8 cellular contexts compared by ENCODE assay signal in the genomic region with DNA sequence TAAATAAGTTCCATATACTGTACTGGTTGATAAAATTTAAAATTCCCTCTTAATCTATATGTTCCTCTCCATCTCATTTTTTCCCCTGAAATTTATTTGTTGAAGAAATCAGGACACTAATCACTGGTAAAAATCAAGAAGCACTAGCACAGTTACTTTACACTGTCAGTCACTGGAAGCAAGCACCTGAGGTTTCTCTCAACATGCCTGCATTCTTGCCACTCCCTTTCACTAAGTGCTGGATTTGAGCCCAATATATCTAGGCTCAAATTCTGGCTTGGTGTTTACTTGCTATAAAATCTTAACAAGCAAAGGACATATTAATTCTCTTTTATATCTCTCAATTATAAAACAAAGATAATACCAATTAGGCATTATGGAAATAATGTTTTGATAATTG. TPM values are rescaled to one million over a fixed set of nuclear protein-coding genes. Genes with fewer than 3 reads are reported as not detected.
DNase-seq lines count a peak whose midpoint lies in the region; ATAC-seq and TF ChIP-seq lines count a peak whose summit lies in the region.
"Had no signal": no experiment of that assay in that cellular context is flagged by ENCODE, and none has a peak within 500 bp of the region (broad histone marks: within the 10 kb centered on the region; RNA-seq: fewer than 3 reads in every experiment).

No MANE protein-coding gene starts in this region.

- H3K27ac ChIP-seq in angular gyrus (ENCODE audit: low read depth, low read length) (peak overlapping the region; percentile 88), tibial artery (peak overlapping the region; percentile 78 to 79)

- POLR2A ChIA-PET in GM10248 (lab: Yijun Ruan, JAX) = no interaction called here

- no peaks in the 10 kb centered on the region for H3K27me3 ChIP-seq in tibial artery

- intact Hi-C loops in left colon (cut with DNase I, micrococcal nuclease) (loop anchor here in 1 of 2 donors (10.0 kb wide), 2 partner anchors 145 to 235 kb away; a partner anchor contains a TSS), tibial artery (cut with DNase I; ENCODE audit: low total_unique reads) (loop anchor here (5.0 kb wide), 1 partner anchor 238 kb away; a partner anchor contains a TSS)

- peak; percentile 81 for DNase-seq in NCI-H1694 (lab: John Stamatoyannopoulos, UW)
- DNase-seq in left colon = no peak
- no peak for DNase-seq in tibial artery
- no peak for DNase-seq in GM10248 (ENCODE audit: extremely low spot score)
- DNase-seq: cortex of kidney had no signal

- CTCF ChIA-PET in GM10248 (lab: Yijun Ruan, JAX) = interaction anchor here (1.2 to 6.0 kb wide), 4 partner anchors 47 to 241 kb away, joined by 4 to 90 read pairs (median 17); a partner anchor contains a TSS

- H3K9me3 ChIP-seq in tibial artery = no peaks in the 10 kb centered on the region

- H3K36me3 ChIP-seq in tibial artery = peaks cover 0 to 7% (median 6%) of the 10 kb centered on the region in 3 donors

- peaks cover 0 to 35% (median 17%) of the 10 kb centered on the region in 4 donors for H3K4me1 ChIP-seq in tibial artery

- ATAC-seq in left colon (peak; percentile 49), GM21529 (IDR thresholded peaks at IDR 0.05; ENCODE audit: unreplicated experiment) (no peak), GM21526 (IDR thresholded peaks at IDR 0.05; ENCODE audit: low FRiP score, unreplicated experiment) (no peak)

- TF ChIP-seq CTCF in tibial artery (IDR thresholded peaks at IDR 0.05) (no peak), GM10248 (IDR thresholded peaks at IDR 0.05; ENCODE audit: control extremely low read depth, extremely low read depth, low read depth, missing control alignments) (no peak)

- peak overlapping the region; percentile 15 to 18 for H3K4me3 ChIP-seq in tibial artery

RNA-seq across cellular contexts. Expression of a gene that starts 58.7 kb away (rescaled TPM):
- 100 to 1,000 TPM; 105 to 108 TPM for total RNA-seq in left colon
